ENCODE assay signal across 30 cellular contexts in the genomic region with DNA sequence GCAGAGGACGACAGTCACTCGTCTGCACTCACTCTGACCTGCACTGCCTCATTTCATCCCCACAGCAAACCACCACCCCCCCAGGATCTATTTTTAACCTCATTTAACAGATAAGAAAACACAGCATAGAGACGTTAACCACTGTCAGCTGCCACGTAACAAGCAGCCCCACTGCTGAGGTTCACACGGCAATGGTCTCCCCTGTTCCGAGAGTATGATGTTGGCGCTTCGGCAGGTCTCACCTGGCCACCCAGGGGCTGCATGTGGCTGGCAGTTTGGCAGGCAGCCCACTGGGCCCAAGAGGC. TPM values are rescaled to one million over a fixed set of nuclear protein-coding genes. Genes with fewer than 3 reads are reported as not detected.
"Had no signal": no experiment of that assay in that cellular context is flagged by ENCODE, and none has a peak within 500 bp of the region (broad histone marks: within the 10 kb centered on the region; RNA-seq: fewer than 3 reads in every experiment).

No MANE protein-coding gene starts in this region.

- H3K36me3 Mint-ChIP-seq: activated CD8-positive, alpha-beta memory T cell treated with anti-CD3 and anti-CD28 coated beads, Interleukin-2, amount 10 ng/mL, durations not matched to agents 7 days and 5 days; activated naive CD4-positive, alpha-beta T cell treated with anti-CD3 and anti-CD28 coated beads, Interleukin-2, amount 50 U/mL, for 72 hours had no signal

- H3K4me1 Mint-ChIP-seq: activated CD4-positive, alpha-beta T cell treated with anti-CD3 and anti-CD28 coated beads, Interleukin-2, amount 10 ng/mL, durations not matched to agents 24 days and 14 days; activated CD8-positive, alpha-beta memory T cell treated with anti-CD3 and anti-CD28 coated beads, Interleukin-2, amount 10 ng/mL, durations not matched to agents 7 days and 5 days; activated naive CD8-positive, alpha-beta T cell treated with anti-CD3 and anti-CD28 coated beads, Interleukin-2, amount 50 U/mL, for 24 hours; WTC11 had no signal

- DNase-seq: activated CD4-positive, alpha-beta T cell treated with anti-CD3 and anti-CD28 coated beads, Interleukin-2, amount 10 ng/mL, durations not matched to agents 24 days and 14 days; activated CD4-positive, alpha-beta T cell treated with anti-CD3 and anti-CD28 coated beads, Interleukin-2, amount 50 U/mL, for 48 hours; activated CD4-positive, CD25-positive, alpha-beta regulatory T cell treated with anti-CD3 and anti-CD28 coated beads, Interleukin-2, amount 50 U/mL, for 72 hours; activated CD8-positive, alpha-beta memory T cell treated with anti-CD3 and anti-CD28 coated beads, Interleukin-2, amount 10 ng/mL, durations not matched to agents 7 days and 5 days; activated effector memory CD4-positive, alpha-beta T cell treated with Interleukin-2 at 50 U/mL for 16 hours; activated naive CD4-positive, alpha-beta T cell; activated naive CD8-positive, alpha-beta T cell treated with anti-CD3 and anti-CD28 coated beads, Interleukin-2, amount 50 U/mL, for 24 hours; activated T-cell treated with anti-CD3 and anti-CD28 coated beads, Interleukin-2, amount 50 U/mL, for 24 hours; amniotic stem cell; body of pancreas; central memory CD4-positive, alpha-beta T cell; NCI-H1092; NCI-H1417; NCI-H1694; NCI-H2029; NCI-H345; NCI-H510A; NCI-H526 treated with DMSO at 0.1 percent for 48 hours; NCI-H82; RPMI8226; SHP77 had no signal

- H3K4me3 Mint-ChIP-seq: activated CD4-positive, alpha-beta T cell treated with anti-CD3 and anti-CD28 coated beads, Interleukin-2, amount 10 ng/mL, durations not matched to agents 24 days and 14 days; activated CD8-positive, alpha-beta memory T cell treated with anti-CD3 and anti-CD28 coated beads, Interleukin-2, amount 10 ng/mL, durations not matched to agents 7 days and 5 days; activated naive CD8-positive, alpha-beta T cell treated with anti-CD3 and anti-CD28 coated beads, Interleukin-2, amount 50 U/mL, for 24 hours; activated T-cell treated with anti-CD3 and anti-CD28 coated beads, Interleukin-2, amount 50 U/mL, for 24 hours; activated T-helper 1 cell treated with anti-CD3 and anti-CD28 coated beads, Interleukin-12 subunit alpha, Interleukin-12 subunit beta, Interleukin-2, Interleukin-4 antibody, amounts not matched to agents 30 ng/mL and 10 ng/mL and 1 ng/mL, durations not matched to agents 14 hours and 24 hours and 36 hours; T-helper 1 cell treated with Interleukin-12 subunit alpha and Interleukin-12 subunit beta and Interleukin-4 antibody, amounts not matched to agents 30 μg/mL and 1 μg/mL, for 36 hours; WTC11 had no signal

- H3K36me3 ChIP-seq: ascending aorta had no signal

- H3K4me3 ChIP-seq: ascending aorta, body of pancreas, SJSA1 had no signal

- H3K27me3 Mint-ChIP-seq: activated CD4-positive, alpha-beta T cell treated with anti-CD3 and anti-CD28 coated beads, Interleukin-2, amount 10 ng/mL, durations not matched to agents 24 days and 14 days; activated CD8-positive, alpha-beta memory T cell treated with anti-CD3 and anti-CD28 coated beads, Interleukin-2, amount 10 ng/mL, durations not matched to agents 7 days and 5 days had no signal

- H3K9ac ChIP-seq: KMS-11 had no signal

- H3K4me2 ChIP-seq: KMS-11 had no signal

- H3K27ac Mint-ChIP-seq: activated CD4-positive, alpha-beta T cell treated with anti-CD3 and anti-CD28 coated beads, Interleukin-2, amount 10 ng/mL, durations not matched to agents 24 days and 14 days; activated CD8-positive, alpha-beta memory T cell treated with anti-CD3 and anti-CD28 coated beads, Interleukin-2, amount 10 ng/mL, durations not matched to agents 7 days and 5 days; activated naive CD4-positive, alpha-beta T cell treated with anti-CD3 and anti-CD28 coated beads, Interleukin-2, amount 50 U/mL, for 72 hours; activated naive CD8-positive, alpha-beta T cell treated with anti-CD3 and anti-CD28 coated beads, Interleukin-2, amount 50 U/mL, for 24 hours; activated T-cell treated with anti-CD3 and anti-CD28 coated beads, Interleukin-2, amount 50 U/mL, for 24 hours; activated T-helper 1 cell treated with anti-CD3 and anti-CD28 coated beads, Interleukin-12 subunit alpha, Interleukin-12 subunit beta, Interleukin-2, Interleukin-4 antibody, amounts not matched to agents 30 ng/mL and 10 ng/mL and 1 ng/mL, durations not matched to agents 14 hours and 24 hours and 36 hours; T-helper 1 cell treated with Interleukin-12 subunit alpha and Interleukin-12 subunit beta and Interleukin-4 antibody, amounts not matched to agents 30 μg/mL and 1 μg/mL, for 36 hours; WTC11 had no signal

- ATAC-seq: activated CD8-positive, alpha-beta memory T cell treated with anti-CD3 and anti-CD28 coated beads, Interleukin-2, amount 10 ng/mL, durations not matched to agents 7 days and 5 days; activated naive CD4-positive, alpha-beta T cell treated with anti-CD3 and anti-CD28 coated beads, Interleukin-2, amount 50 U/mL, for 72 hours; activated naive CD8-positive, alpha-beta T cell treated with anti-CD3 and anti-CD28 coated beads, Interleukin-2, amount 50 U/mL, for 24 hours; body of pancreas; Panc1; WTC11 had no signal

- H3K9me3 ChIP-seq: ascending aorta, body of pancreas, SJSA1 had no signal

- H3K27me3 ChIP-seq: ascending aorta, body of pancreas, SJSA1 had no signal

- H3K27ac ChIP-seq: ascending aorta, body of pancreas, KMS-11, SJSA1 had no signal

- H3K4me1 ChIP-seq: ascending aorta, body of pancreas, SJSA1 had no signal

RNA-seq across cellular contexts. Expression of a gene that starts 16.1 kb away (rescaled TPM):
- total RNA-seq: MCF 10A had no signal
